In the genomic region with DNA sequence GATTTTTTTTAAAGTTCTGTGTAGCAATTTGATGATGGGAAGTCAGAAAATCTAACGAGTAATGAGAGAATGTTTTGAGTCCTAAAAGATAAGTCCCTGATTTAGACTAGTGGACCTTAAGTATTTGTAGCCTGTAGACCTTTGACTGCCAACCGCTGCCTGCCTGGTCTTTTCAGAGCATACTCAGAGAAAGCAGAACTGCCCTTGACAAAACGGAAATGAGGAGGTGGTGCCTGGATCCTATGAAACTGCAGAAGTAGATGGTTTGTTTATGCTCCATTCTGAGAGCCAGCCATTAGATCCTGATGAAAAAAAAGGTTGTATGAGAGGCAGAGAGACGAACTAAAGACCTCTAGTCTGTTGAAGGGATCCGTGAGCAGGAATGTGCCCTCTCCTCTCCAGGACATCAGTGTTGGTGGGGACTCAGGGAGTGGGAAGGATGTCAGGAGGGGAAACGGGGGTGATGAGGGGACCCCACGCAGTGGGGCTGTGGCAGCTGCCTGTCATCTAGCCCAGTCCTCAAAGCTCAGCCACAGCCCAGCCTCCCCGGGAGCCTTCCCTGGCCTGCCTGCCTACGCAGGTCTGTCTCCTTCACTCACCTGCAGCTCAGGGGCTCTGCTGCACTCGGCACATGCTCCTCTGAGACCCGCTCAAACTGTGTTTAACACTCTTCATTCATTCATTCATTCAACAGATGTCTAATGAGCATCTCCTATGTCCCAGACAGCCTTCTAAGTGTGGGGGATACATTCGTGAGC, we compare ENCODE assay signal across 29 cellular contexts.
DNase-seq lines count a peak whose midpoint lies in the region; ATAC-seq and TF ChIP-seq lines count a peak whose summit lies in the region.
"Had no signal": no experiment of that assay in that cellular context is flagged by ENCODE, and none has a peak within 500 bp of the region (broad histone marks: within the 10 kb centered on the region; RNA-seq: fewer than 3 reads in every experiment).

No MANE protein-coding gene starts in this region.

- H3K27me3 ChIP-seq in MM.1S (replicated peaks; ENCODE audit: insufficient read depth, low read length) (no peaks in the 10 kb centered on the region), PC-9 (ENCODE audit: insufficient read depth, low read depth) (peaks cover 62% of the 10 kb centered on the region)
- H3K27me3 ChIP-seq: Peyer's patch, tibial nerve had no signal

- H3K4me3 ChIP-seq in MM.1S (ENCODE audit: low read length) (no peak overlapping the region), OCI-LY7 (ENCODE audit: low read depth, low read length, poor library complexity, severe bottlenecking) (no peak overlapping the region), PC-9 (no peak overlapping the region)
- H3K4me3 ChIP-seq: A549, Peyer's patch, tibial nerve had no signal

- no peak overlapping the region for H3K4me3 Mint-ChIP-seq in stimulated activated effector memory CD8-positive, alpha-beta T cell treated with anti-CD3 and anti-CD28 coated beads, Interleukin-12 subunit alpha, Interleukin-12 subunit beta, amount 100 ng/mL, for 72 hours
- H3K4me3 Mint-ChIP-seq: activated CD4-positive, alpha-beta memory T cell treated with anti-CD3 and anti-CD28 coated beads for 36 hours; CD4-positive, CD25-positive, alpha-beta regulatory T cell; central memory CD8-positive, alpha-beta T cell; dendritic cell treated with granulocyte-macrophage colony-stimulating factor and Interleukin-4, amounts not matched to agents 40 ng/mL and 50 ng/mL, for 4 days; H9; memory B cell; nephron; T-helper 1 cell treated with Interleukin-12 subunit alpha and Interleukin-12 subunit beta and Interleukin-4 antibody, amounts not matched to agents 30 μg/mL and 1 μg/mL, for 36 hours had no signal

- H3K36me3 ChIP-seq in MM.1S (replicated peaks; ENCODE audit: insufficient read depth, low read length) (no peaks in the 10 kb centered on the region), OCI-LY7 (ENCODE audit: insufficient read depth, low read length) (no peaks in the 10 kb centered on the region), PC-9 (ENCODE audit: low read depth) (no peaks in the 10 kb centered on the region)
- H3K36me3 ChIP-seq: Peyer's patch, tibial nerve had no signal

- H3F3A ChIP-seq in MM.1S (ENCODE audit: insufficient read depth, low read length) (no peaks in the 10 kb centered on the region), PC-9 (ENCODE audit: insufficient read depth, low read depth) (no peaks in the 10 kb centered on the region)

- H3K79me2 ChIP-seq in MM.1S (ENCODE audit: low read length) = no peaks in the 10 kb centered on the region
- no peaks in the 10 kb centered on the region for H3K79me2 ChIP-seq in OCI-LY7 (ENCODE audit: insufficient read depth, low read depth, low read length)
- no peaks in the 10 kb centered on the region for H3K79me2 ChIP-seq in PC-9 (ENCODE audit: low read depth)

- H3K4me2 ChIP-seq in MM.1S (ENCODE audit: low read depth, low read length) = no peak overlapping the region
- no peak overlapping the region for H3K4me2 ChIP-seq in OCI-LY7 (ENCODE audit: low read length)
- H3K4me2 ChIP-seq in PC-9 = no peak overlapping the region
- H3K4me2 ChIP-seq: A549 had no signal

- no TSS peak for BruUV-seq in OCI-LY7 (replicated peaks; lab: Mats Ljungman, UMichigan)
- no TSS peak for BruUV-seq in PC-9 (replicated peaks; lab: Mats Ljungman, UMichigan)

- ATAC-seq in stimulated activated effector memory CD8-positive, alpha-beta T cell treated with anti-CD3 and anti-CD28 coated beads, Interleukin-12 subunit alpha, Interleukin-12 subunit beta, amount 100 ng/mL, for 72 hours = peak; percentile 34
- ATAC-seq: esophagus mucosa, left lobe of liver had no signal

- H3K9ac ChIP-seq in MM.1S (ENCODE audit: low read length) = no peak overlapping the region

- DNase-seq in SIG-M5 treated with dmso at 0.1 percent for 504 hours (lab: John Stamatoyannopoulos, UW; ENCODE audit: unreplicated experiment) (peak; percentile 8), SIG-M5 (lab: John Stamatoyannopoulos, UW) (no peak), MM.1S (peak; percentile 23), OCI-LY7 (ENCODE audit: low spot score) (peak; percentile 9), PC-9 (no peak), NCI-H226 (no peak), NCI-H82 treated with DMSO at 0.1 percent for 48 hours (lab: John Stamatoyannopoulos, UW; ENCODE audit: unreplicated experiment) (no peak)
- no peak for DNase-seq in stimulated activated effector memory CD8-positive, alpha-beta T cell treated with anti-CD3 and anti-CD28 coated beads, Interleukin-12 subunit alpha, Interleukin-12 subunit beta, amount 100 ng/mL, for 72 hours (ENCODE audit: low spot score in 2 of 2)
- DNase-seq: activated CD4-positive, alpha-beta memory T cell treated with anti-CD3 and anti-CD28 coated beads for 36 hours; activated CD4-positive, alpha-beta T cell treated with anti-CD3 and anti-CD28 coated beads for 1 hour; activated naive CD4-positive, alpha-beta T cell; CD4-positive, CD25-positive, alpha-beta regulatory T cell; DND-41; H9; NCI-H1417; NCI-H2081; NCI-H446 treated with DMSO at 0.1 percent for 48 hours; Peyer's patch; SHP77 treated with DMSO at 0.1 percent for 48 hours; stimulated activated CD4-positive, alpha-beta T cell treated with anti-CD3 and anti-CD28 coated beads, Interleukin-4, amount 100 ng/mL, for 24 hours had no signal

- H3K27ac Mint-ChIP-seq in stimulated activated effector memory CD8-positive, alpha-beta T cell treated with anti-CD3 and anti-CD28 coated beads, Interleukin-12 subunit alpha, Interleukin-12 subunit beta, amount 100 ng/mL, for 72 hours = no peak overlapping the region
- H3K27ac Mint-ChIP-seq: activated CD4-positive, alpha-beta memory T cell treated with anti-CD3 and anti-CD28 coated beads for 36 hours; dendritic cell treated with granulocyte-macrophage colony-stimulating factor and Interleukin-4, amounts not matched to agents 40 ng/mL and 50 ng/mL, for 4 days; memory B cell; nephron; T-helper 1 cell treated with Interleukin-12 subunit alpha and Interleukin-12 subunit beta and Interleukin-4 antibody, amounts not matched to agents 30 μg/mL and 1 μg/mL, for 36 hours had no signal

- H4K20me1 ChIP-seq in MM.1S (ENCODE audit: insufficient read depth, low read length) (no peaks in the 10 kb centered on the region), OCI-LY7 (ENCODE audit: insufficient read depth, low read length) (no peaks in the 10 kb centered on the region), PC-9 (ENCODE audit: insufficient read depth) (no peaks in the 10 kb centered on the region)

- no peaks in the 10 kb centered on the region for H3K4me1 Mint-ChIP-seq in stimulated activated effector memory CD8-positive, alpha-beta T cell treated with anti-CD3 and anti-CD28 coated beads, Interleukin-12 subunit alpha, Interleukin-12 subunit beta, amount 100 ng/mL, for 72 hours
- H3K4me1 Mint-ChIP-seq: CD4-positive, CD25-positive, alpha-beta regulatory T cell; central memory CD8-positive, alpha-beta T cell; H9; nephron had no signal

- H2AFZ ChIP-seq in MM.1S (ENCODE audit: low read length) = no peak overlapping the region
- H2AFZ ChIP-seq in OCI-LY7 (ENCODE audit: low read length) = no peak overlapping the region
- H2AFZ ChIP-seq in PC-9 = no peak overlapping the region

- POLR2A ChIA-PET in OCI-LY7 (lab: Charles Lee) (interaction anchor here (0.6 to 0.7 kb wide), 2 partner anchors 9 to 338 kb away, joined by 3 read pairs; no protein-coding TSS in a partner anchor), PC-9 (lab: Charles Lee; ENCODE audit: unreplicated experiment) (no interaction called here)

- H3K27ac ChIP-seq in MM.1S (ENCODE audit: low read length) (no peak overlapping the region), OCI-LY7 (ENCODE audit: low read depth, low read length, poor library complexity, severe bottlenecking) (no peak overlapping the region), PC-9 (no peak overlapping the region)
- H3K27ac ChIP-seq: A549, Peyer's patch, tibial nerve had no signal

- TF ChIP-seq CTCF in MM.1S (IDR thresholded peaks at IDR 0.05; ENCODE audit: low read length) (no peak), OCI-LY7 (conservative IDR thresholded peaks at IDR 0.05; ENCODE audit: low read length) (no peak), PC-9 (conservative IDR thresholded peaks at IDR 0.05) (no peak)

- H3K9me2 ChIP-seq in MM.1S (replicated peaks; ENCODE audit: insufficient read depth, low read length) (no peaks in the 10 kb centered on the region), OCI-LY7 (ENCODE audit: insufficient read depth, low read length) (no peaks in the 10 kb centered on the region), PC-9 (ENCODE audit: insufficient read depth) (no peaks in the 10 kb centered on the region)

- CTCF ChIA-PET in OCI-LY7 (lab: Charles Lee; ENCODE audit: unreplicated experiment) (no interaction called here), PC-9 (lab: Charles Lee) (no interaction called here)

- no peaks in the 10 kb centered on the region for H3K36me3 Mint-ChIP-seq in stimulated activated effector memory CD8-positive, alpha-beta T cell treated with anti-CD3 and anti-CD28 coated beads, Interleukin-12 subunit alpha, Interleukin-12 subunit beta, amount 100 ng/mL, for 72 hours
- H3K36me3 Mint-ChIP-seq: activated CD4-positive, alpha-beta memory T cell treated with anti-CD3 and anti-CD28 coated beads for 36 hours; CD4-positive, CD25-positive, alpha-beta regulatory T cell; memory B cell had no signal

- intact Hi-C loops in OCI-LY7 (cut with micrococcal nuclease; ENCODE audit: unreplicated experiment) = no loop called here
- intact Hi-C loops in PC-9 (cut with micrococcal nuclease; ENCODE audit: unreplicated experiment) = no loop called here

- H3K9me3 ChIP-seq in MM.1S (replicated peaks; ENCODE audit: insufficient read depth, low read length) (no peaks in the 10 kb centered on the region), OCI-LY7 (ENCODE audit: low read length) (no peaks in the 10 kb centered on the region), PC-9 (ENCODE audit: insufficient read depth, low read depth) (no peaks in the 10 kb centered on the region)
- H3K9me3 ChIP-seq: A549, Peyer's patch had no signal

- no peaks in the 10 kb centered on the region for H3K4me1 ChIP-seq in MM.1S (ENCODE audit: low read length)
- no peaks in the 10 kb centered on the region for H3K4me1 ChIP-seq in OCI-LY7 (ENCODE audit: insufficient read depth, low read length, poor library complexity, severe bottlenecking)
- no peaks in the 10 kb centered on the region for H3K4me1 ChIP-seq in PC-9 (replicated peaks; ENCODE audit: insufficient read depth)
- H3K4me1 ChIP-seq: A549, Peyer's patch, tibial nerve had no signal

- H3K9me3 Mint-ChIP-seq in stimulated activated effector memory CD8-positive, alpha-beta T cell treated with anti-CD3 and anti-CD28 coated beads, Interleukin-12 subunit alpha, Interleukin-12 subunit beta, amount 100 ng/mL, for 72 hours = no peaks in the 10 kb centered on the region
- H3K9me3 Mint-ChIP-seq: activated CD4-positive, alpha-beta memory T cell treated with anti-CD3 and anti-CD28 coated beads for 36 hours; central memory CD8-positive, alpha-beta T cell; dendritic cell treated with granulocyte-macrophage colony-stimulating factor and Interleukin-4, amounts not matched to agents 40 ng/mL and 50 ng/mL, for 4 days; H9; memory B cell; nephron had no signal

Comparison
In these comparisons a context has a peak if more than half of its experiments do, and no peak if none do; other contexts are left out.
1. DNase-seq: peak in SIG-M5 treated with dmso at 0.1 percent for 504 hours (single experiment), MM.1S (single experiment) and OCI-LY7 (single experiment); none in SIG-M5 (single experiment), stimulated activated effector memory CD8-positive, alpha-beta T cell treated with anti-CD3 and anti-CD28 coated beads, Interleukin-12 subunit alpha, Interleukin-12 subunit beta, amount 100 ng/mL, for 72 hours (0 of 2), PC-9 (0 of 2), NCI-H226 (single experiment) and NCI-H82 treated with DMSO at 0.1 percent for 48 hours (single experiment).